16 cellular contexts compared by ENCODE assay signal in the genomic region with DNA sequence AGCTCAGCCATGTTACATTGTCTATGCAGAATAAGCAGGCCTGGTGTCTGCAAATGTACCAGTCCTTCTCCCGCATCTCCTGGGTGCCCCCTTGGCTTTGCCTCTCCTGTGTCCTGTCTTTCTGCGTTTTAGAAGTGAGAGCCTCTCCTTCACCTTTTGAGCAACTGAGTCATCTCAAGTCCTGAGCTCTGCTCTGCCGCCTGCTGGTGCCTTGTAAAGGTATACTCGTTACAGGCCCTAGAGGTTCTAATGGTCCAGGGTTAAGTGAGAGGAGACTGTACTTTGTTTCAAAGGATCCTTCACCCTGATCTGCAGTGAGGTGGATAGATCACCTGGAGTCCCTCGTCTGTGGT. TPM values are rescaled to one million over a fixed set of nuclear protein-coding genes. Genes with fewer than 3 reads are reported as not detected.
DNase-seq lines count a peak whose midpoint lies in the region; ATAC-seq and TF ChIP-seq lines count a peak whose summit lies in the region.
"Had no signal": no experiment of that assay in that cellular context is flagged by ENCODE, and none has a peak within 500 bp of the region (broad histone marks: within the 10 kb centered on the region; RNA-seq: fewer than 3 reads in every experiment).

No MANE protein-coding gene starts in this region.

- no peak overlapping the region for H3K4me3 Mint-ChIP-seq in CD8-positive, alpha-beta T cell
- H3K4me3 Mint-ChIP-seq in endodermal cell, result no peak overlapping the region

- no peaks in the 10 kb centered on the region for H3K27me3 Mint-ChIP-seq in CD8-positive, alpha-beta T cell (ENCODE audit: low read depth)
- H3K27me3 Mint-ChIP-seq in endodermal cell (ENCODE audit: insufficient read depth), result no peaks in the 10 kb centered on the region

- H3K9ac ChIP-seq in endodermal cell (ENCODE audit: extremely low read depth, low read length, poor library complexity, severe bottlenecking), result no peak overlapping the region
- H3K9ac ChIP-seq: BLaER1 treated with 17β-estradiol and CSF1 and Interleukin-3, amounts not matched to agents 10 nM and 100 nM had no signal

- no peaks in the 10 kb centered on the region for H3K27me3 ChIP-seq in CD8-positive, alpha-beta T cell (ENCODE audit: insufficient read depth, low read length)
- no peaks in the 10 kb centered on the region for H3K27me3 ChIP-seq in endodermal cell (ENCODE audit: control insufficient read depth, insufficient read depth, low read length, poor library complexity, severe bottlenecking)
- H3K27me3 ChIP-seq in esophagus squamous epithelium, result no peaks in the 10 kb centered on the region
- H3K27me3 ChIP-seq: BLaER1 treated with 17β-estradiol and CSF1 and Interleukin-3, amounts not matched to agents 10 nM and 100 nM; testis had no signal

- peaks cover 26% of the 10 kb centered on the region for H3K4me1 Mint-ChIP-seq in CD8-positive, alpha-beta T cell (ENCODE audit: low read depth)
- peaks cover 11% of the 10 kb centered on the region for H3K4me1 Mint-ChIP-seq in endodermal cell

- TF ChIP-seq CTCF in 22Rv1 (IDR thresholded peaks at IDR 0.05) (0 out of 2 replicates have a peak, but pooled peaks have one; percentile 11), endodermal cell (conservative IDR thresholded peaks at IDR 0.05) (peak; percentile 62), esophagus squamous epithelium (IDR thresholded peaks at IDR 0.05) (peak in 1 of 6 experiments; percentile 17)
- no peak for TF ChIP-seq CTCF in CD8-positive, alpha-beta T cell (IDR thresholded peaks at IDR 0.05)

- DNase-seq in CD8-positive, alpha-beta T cell, result no peak
- peak; percentile 35 for DNase-seq in SK-MEL-5 (ENCODE audit: low read depth, low spot score)
- DNase-seq in endodermal cell, result peak; percentile 63
- no peak for DNase-seq in NCI-H345 treated with DMSO at 0.1 percent for 48 hours (lab: John Stamatoyannopoulos, UW; ENCODE audit: unreplicated experiment)
- no peak for DNase-seq in esophagus squamous epithelium (lab: John Stamatoyannopoulos, UW)
- DNase-seq: amniotic stem cell, hypothalamus, NCI-H82, SIG-M5, testis had no signal

- peaks cover 52% of the 10 kb centered on the region for H3K36me3 ChIP-seq in CD8-positive, alpha-beta T cell (ENCODE audit: insufficient read depth, low read length)
- H3K36me3 ChIP-seq in endodermal cell (ENCODE audit: control insufficient read depth, insufficient read depth, low read length) (peaks cover 45% of the 10 kb centered on the region), esophagus squamous epithelium (peaks cover 9 to 79% (median 42%) of the 10 kb centered on the region in 3 donors)

- H3K9me3 ChIP-seq in CD8-positive, alpha-beta T cell (ENCODE audit: low read length), result no peaks in the 10 kb centered on the region
- H3K9me3 ChIP-seq in endodermal cell (ENCODE audit: control insufficient read depth, low read length) (no peaks in the 10 kb centered on the region), esophagus squamous epithelium (no peaks in the 10 kb centered on the region)
- H3K9me3 ChIP-seq: BLaER1 treated with 17β-estradiol and CSF1 and Interleukin-3, amounts not matched to agents 10 nM and 100 nM; testis had no signal

- TF ChIP-seq POLR2A in esophagus squamous epithelium (IDR thresholded peaks at IDR 0.05), result no peak

- H3K4me3 ChIP-seq in CD8-positive, alpha-beta T cell (ENCODE audit: low read depth, low read length), result no peak overlapping the region
- H3K4me3 ChIP-seq in endodermal cell (ENCODE audit: low read length) (no peak overlapping the region), esophagus squamous epithelium (no peak overlapping the region)
- H3K4me3 ChIP-seq: BLaER1 treated with 17β-estradiol and CSF1 and Interleukin-3, amounts not matched to agents 10 nM and 100 nM; testis had no signal

- H3K4me1 ChIP-seq in CD8-positive, alpha-beta T cell (ENCODE audit: insufficient read depth, low read length), result peaks cover 13% of the 10 kb centered on the region
- H3K4me1 ChIP-seq in endodermal cell (ENCODE audit: control insufficient read depth, insufficient read depth, low read length), result no peaks in the 10 kb centered on the region
- peaks cover 0 to 24% (median 6%) of the 10 kb centered on the region in 3 donors for H3K4me1 ChIP-seq in esophagus squamous epithelium
- H3K4me1 ChIP-seq: testis had no signal

- POLR2A ChIA-PET in CD8-positive, alpha-beta T cell (lab: Charles Lee), result no interaction called here

- peaks cover 75% of the 10 kb centered on the region for H3K36me3 Mint-ChIP-seq in CD8-positive, alpha-beta T cell
- peaks cover 36% of the 10 kb centered on the region for H3K36me3 Mint-ChIP-seq in endodermal cell (ENCODE audit: low read depth)

- no peak for ATAC-seq in CD8-positive, alpha-beta T cell
- no peak for ATAC-seq in GM19395 (IDR thresholded peaks at IDR 0.05; ENCODE audit: unreplicated experiment)
- no peak for ATAC-seq in GM19455 (IDR thresholded peaks at IDR 0.05; ENCODE audit: unreplicated experiment)
- ATAC-seq: left lobe of liver had no signal

- 83 to 92% methylated on average over 2 to 5 of the region's 5 CpGs for WGBS in endodermal cell (ENCODE audit: insufficient coverage in 1 of 2, insufficient read length in 1 of 2), 2 experiments
- WGBS in esophagus squamous epithelium, 2 donors, result 84 to 87% methylated on average over 5 of the region's 5 CpGs

- no peak overlapping the region for H3K27ac ChIP-seq in 22Rv1
- no peak overlapping the region for H3K27ac ChIP-seq in CD8-positive, alpha-beta T cell (ENCODE audit: low read depth, low read length)
- no peak overlapping the region for H3K27ac ChIP-seq in endodermal cell (ENCODE audit: low read depth, low read length)
- H3K27ac ChIP-seq in esophagus squamous epithelium, result no peak overlapping the region
- H3K27ac ChIP-seq: BLaER1 treated with 17β-estradiol and CSF1 and Interleukin-3, amounts not matched to agents 10 nM and 100 nM; testis had no signal

- H3K9me3 Mint-ChIP-seq in CD8-positive, alpha-beta T cell, result no peaks in the 10 kb centered on the region
- H3K9me3 Mint-ChIP-seq in endodermal cell, result no peaks in the 10 kb centered on the region

- in situ Hi-C loops in SK-MEL-5 (cut with HindIII; ENCODE audit: low pct_unique_long_range_greater_than_20kb, low sequenced_read_pairs), result no loop called here

- CTCF ChIA-PET in CD8-positive, alpha-beta T cell (lab: Charles Lee), result interaction anchor here (0.9 kb wide), 1 partner anchor 56 kb away, joined by 3 read pairs; no protein-coding TSS in a partner anchor

- peak overlapping the region; percentile 18 for H3K27ac Mint-ChIP-seq in CD8-positive, alpha-beta T cell
- H3K27ac Mint-ChIP-seq in endodermal cell, result no peak overlapping the region

- intact Hi-C loops in CD8-positive, alpha-beta T cell (cut with DNase I, micrococcal nuclease), result loop anchor here in 1 of 2 experiments (10.0 kb wide), 1 partner anchor 345 kb away; a partner anchor contains a TSS
- intact Hi-C loops in esophagus squamous epithelium (cut with DNase I), result no loop called here

RNA-seq across cellular contexts. Expression of a gene that starts 12.6 kb away (rescaled TPM):
- under 1 TPM in 1 of 2 experiments, not detected in 1; 0.92 TPM for total RNA-seq in CD8-positive, alpha-beta T cell
- not detected in 2 replicates for total RNA-seq in SK-MEL-5 (2014; rRNA removed; shearing (Covaris generic))
- not detected in 2 replicates for polyA plus RNA-seq in SK-MEL-5 (2015; cell fraction: cytosol; rRNA removed)
- 0.96 TPM in 1 of 2 replicates, not detected in the other for polyA plus RNA-seq in SK-MEL-5 (2015; cell fraction: nucleus; rRNA removed)
- total RNA-seq in endodermal cell (not detected), esophagus squamous epithelium (1 to 10 TPM in 1 of 4 donors, under 1 TPM in 1, not detected in 2; 0.38 to 1.5 TPM)
- polyA plus RNA-seq in endodermal cell (2013, experiment 1 of 2), result 0.36 TPM
- not detected for polyA plus RNA-seq in endodermal cell (2013, experiment 2 of 2)
- total RNA-seq: fibroblast of lung had no signal

RNA-seq across cellular contexts. Expression of a gene that starts 31.9 kb away (rescaled TPM):
- total RNA-seq in CD8-positive, alpha-beta T cell, result 10 to 100 TPM; 40.2 to 40.3 TPM
- 8.3 and 8.6 TPM in 2 replicates for total RNA-seq in SK-MEL-5 (2014; rRNA removed; shearing (Covaris generic))
- 23.3 and 27.5 TPM in 2 replicates for polyA plus RNA-seq in SK-MEL-5 (2015; cell fraction: cytosol; rRNA removed)
- polyA plus RNA-seq in SK-MEL-5 (2015; cell fraction: nucleus; rRNA removed), result 23.0 and 30.7 TPM in 2 replicates
- total RNA-seq in endodermal cell (10 to 100 TPM; 34.0 to 34.1 TPM), esophagus squamous epithelium (10 to 100 TPM; 12.6 to 20.6 (median 17.1) TPM)
- 18.5 TPM for polyA plus RNA-seq in endodermal cell (2013, experiment 1 of 2)
- polyA plus RNA-seq in endodermal cell (2013, experiment 2 of 2), result 16.3 TPM

RNA-seq across cellular contexts. Expression of a gene that starts 40.8 kb away (rescaled TPM):
- total RNA-seq in CD8-positive, alpha-beta T cell, result 10 to 100 TPM; 92.0 to 92.2 TPM
- 128 and 129 TPM in 2 replicates for total RNA-seq in SK-MEL-5 (2014; rRNA removed; shearing (Covaris generic))
- polyA plus RNA-seq in SK-MEL-5 (2015; cell fraction: cytosol; rRNA removed), result 125 and 127 TPM in 2 replicates
- polyA plus RNA-seq in SK-MEL-5 (2015; cell fraction: nucleus; rRNA removed), result 110 and 117 TPM in 2 replicates
- total RNA-seq in endodermal cell (100 to 1,000 TPM; 140 to 142 TPM), esophagus squamous epithelium (100 to 1,000 TPM in 2 of 4 donors, 10 to 100 TPM in 2; 80.3 to 109 (median 94.7) TPM)
- polyA plus RNA-seq in endodermal cell (2013, experiment 1 of 2), result 118 TPM
- 117 TPM for polyA plus RNA-seq in endodermal cell (2013, experiment 2 of 2)

Comparison
In these comparisons a context has a peak if more than half of its experiments do, and no peak if none do; other contexts are left out.
1. DNase-seq: peak in SK-MEL-5 (single experiment) and endodermal cell (single experiment); none in CD8-positive, alpha-beta T cell (0 of 7), NCI-H345 treated with DMSO at 0.1 percent for 48 hours (single experiment) and esophagus squamous epithelium (single experiment).